Comparison of ENCODE assay signal across 8 cellular contexts in the genomic region with DNA sequence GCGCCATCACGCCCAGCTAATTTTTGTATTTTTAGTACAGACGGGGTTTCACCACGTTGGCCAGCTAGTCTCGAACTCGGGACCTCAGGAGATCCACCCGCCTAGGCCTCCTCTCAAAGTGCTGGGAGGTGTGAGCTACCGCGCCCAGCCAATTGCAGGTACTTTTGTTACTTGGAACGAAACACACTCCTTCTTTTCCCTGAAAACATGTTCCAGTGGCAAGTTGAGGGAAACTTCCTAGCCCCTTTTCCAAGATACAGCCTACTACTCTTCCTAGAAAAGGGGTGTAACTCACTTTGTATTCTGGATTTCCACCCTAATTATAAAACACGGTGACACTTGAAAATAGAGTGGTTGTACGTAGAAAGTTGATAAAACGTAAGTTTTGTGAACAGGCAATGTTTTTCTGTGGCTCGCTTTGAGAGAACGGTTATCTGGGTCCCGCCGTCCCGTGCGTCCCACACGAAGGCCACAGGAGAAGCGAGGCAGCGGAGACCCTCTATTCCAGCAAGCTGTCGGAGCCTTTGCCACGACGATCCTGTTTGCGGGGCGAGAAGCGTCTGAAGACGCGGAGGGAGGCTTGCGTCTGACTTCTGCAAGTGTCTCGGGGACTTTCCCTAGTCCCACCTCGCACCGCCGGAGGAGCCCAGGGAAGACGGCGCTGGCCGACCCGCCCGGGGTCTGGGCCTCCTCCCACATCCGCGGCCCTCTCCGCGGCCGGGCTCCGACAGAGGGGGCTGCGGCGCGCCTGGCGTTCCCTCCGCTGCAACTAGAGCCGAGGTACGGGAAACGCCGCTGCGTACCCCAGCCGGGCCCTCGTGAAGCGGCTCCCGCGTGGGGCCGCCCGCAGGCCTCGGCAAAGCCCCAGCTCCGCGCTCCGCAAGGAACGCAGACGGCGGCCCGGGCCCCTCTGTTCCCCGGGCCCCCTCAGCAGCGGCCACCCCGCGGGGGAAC. TPM values are rescaled to one million over a fixed set of nuclear protein-coding genes. Genes with fewer than 3 reads are reported as not detected.
DNase-seq lines count a peak whose midpoint lies in the region; ATAC-seq and TF ChIP-seq lines count a peak whose summit lies in the region.

No MANE protein-coding gene starts in this region.

- H3K27me3 Mint-ChIP-seq in dendritic cell treated with granulocyte-macrophage colony-stimulating factor and Interleukin-4, amounts not matched to agents 40 ng/mL and 50 ng/mL, for 4 days = no peaks in the 10 kb centered on the region

- peak; percentile 14; the same call in 1 of the 2 replicates for TF ChIP-seq CTCF in BJ (IDR thresholded peaks at IDR 0.05; ENCODE audit: insufficient read depth, low read depth, low read length)

- CTCF ChIA-PET in BJ (lab: Yijun Ruan, JAX) = interaction anchor here (0.6 to 2.1 kb wide), 8 partner anchors 8 to 508 kb away, joined by 3 to 9 read pairs (median 4); no protein-coding TSS in a partner anchor

- peaks cover 12% of the 10 kb centered on the region for H3K36me3 Mint-ChIP-seq in dendritic cell treated with granulocyte-macrophage colony-stimulating factor and Interleukin-4, amounts not matched to agents 40 ng/mL and 50 ng/mL, for 4 days (ENCODE audit: low read depth)

- H3K36me3 ChIP-seq in BJ (ENCODE audit: control insufficient read depth, insufficient read depth, low read length) (no peaks in the 10 kb centered on the region), mucosa of rectum (ENCODE audit: control insufficient read depth in 2 of 2, insufficient read depth in 2 of 2, low read length in 2 of 2) (peaks cover 0 to 2% of the 10 kb centered on the region in 2 donors)

- H3K27me3 ChIP-seq in BJ (ENCODE audit: control insufficient read depth, insufficient read depth, low read length) (no peaks in the 10 kb centered on the region), mucosa of rectum (ENCODE audit: control insufficient read depth in 2 of 2, insufficient read depth in 2 of 2, low read length in 2 of 2) (no peaks in the 10 kb centered on the region)

- ATAC-seq in GM19397 (IDR thresholded peaks at IDR 0.05; ENCODE audit: unreplicated experiment) (peak; percentile 28), HG03520 (IDR thresholded peaks at IDR 0.05; ENCODE audit: unreplicated experiment) (peak; percentile 13)
- peak; percentile 17 to 23 for ATAC-seq in activated CD4-positive, CD25-positive, alpha-beta regulatory T cell treated with anti-CD3 and anti-CD28 coated beads, Interleukin-2, amount 50 U/mL, for 24 hours

- peak overlapping the region; percentile 77 for H3K27ac Mint-ChIP-seq in dendritic cell treated with granulocyte-macrophage colony-stimulating factor and Interleukin-4, amounts not matched to agents 40 ng/mL and 50 ng/mL, for 4 days

- POLR2A ChIA-PET in BJ (lab: Charles Lee) = no interaction called here

- H3K9me3 Mint-ChIP-seq in dendritic cell treated with granulocyte-macrophage colony-stimulating factor and Interleukin-4, amounts not matched to agents 40 ng/mL and 50 ng/mL, for 4 days = no peaks in the 10 kb centered on the region

- H3K4me3 Mint-ChIP-seq in dendritic cell treated with granulocyte-macrophage colony-stimulating factor and Interleukin-4, amounts not matched to agents 40 ng/mL and 50 ng/mL, for 4 days = peak overlapping the region; percentile 81

- DNase-seq in BJ (ENCODE audit: low read depth) (no peak), hippocampal formation (lab: John Stamatoyannopoulos, UW) (no peak)
- DNase-seq in stimulated activated CD8-positive, alpha-beta memory T cell treated with anti-CD3 and anti-CD28 coated beads, Interleukin-7, amount 100 ng/mL, for 4 hours (ENCODE audit: low read depth in 2 of 2) = peak; percentile 33 to 55

- H3K4me3 ChIP-seq in BJ (ENCODE audit: low read depth, low read length) (peak overlapping the region; percentile 67), mucosa of rectum (ENCODE audit: low read length in 2 of 2) (peak overlapping the region; percentile 76 to 81)

- H3K9me3 ChIP-seq in mucosa of rectum (ENCODE audit: control insufficient read depth in 2 of 2, low read length in 2 of 2) = no peaks in the 10 kb centered on the region

- peak overlapping the region; percentile 80 to 84 for H3K27ac ChIP-seq in mucosa of rectum (ENCODE audit: low read depth in 2 of 2, low read length in 2 of 2)

- intact Hi-C loops in dendritic cell treated with granulocyte-macrophage colony-stimulating factor and Interleukin-4, amounts not matched to agents 40 ng/mL and 50 ng/mL, for 4 days (cut with micrococcal nuclease) = loop anchor here (5.0 kb wide), 1 partner anchor 268 kb away; a partner anchor contains a TSS

- H3K4me1 ChIP-seq in mucosa of rectum (ENCODE audit: control insufficient read depth in 2 of 2, insufficient read depth in 2 of 2, low read length in 2 of 2) = peaks cover 20 to 30% of the 10 kb centered on the region in 2 donors

- H3K9ac ChIP-seq in mucosa of rectum (ENCODE audit: low read depth in 1 of 2, low read length in 2 of 2) = peak overlapping the region; percentile 68 to 84

- peaks cover 69% of the 10 kb centered on the region for H3K4me1 Mint-ChIP-seq in dendritic cell treated with granulocyte-macrophage colony-stimulating factor and Interleukin-4, amounts not matched to agents 40 ng/mL and 50 ng/mL, for 4 days (ENCODE audit: low read depth)

RNA-seq across cellular contexts. Expression of a gene that starts 0.7 kb away (rescaled TPM):
- 13.3 and 16.6 TPM in 2 replicates for polyA plus RNA-seq in BJ (2011; rRNA removed)
- polyA minus RNA-seq in BJ (2011; rRNA and poly(A)+ RNA removed) = 8.7 and 10.7 TPM in 2 replicates

RNA-seq across cellular contexts. Expression of a gene that starts 34.5 kb away (rescaled TPM):
- 4.5 and 5.9 TPM in 2 replicates for polyA plus RNA-seq in BJ (2011; rRNA removed)
- polyA minus RNA-seq in BJ (2011; rRNA and poly(A)+ RNA removed) = 2.6 and 4.0 TPM in 2 replicates

RNA-seq across cellular contexts. Expression of a gene that starts 42.0 kb away (rescaled TPM):
- polyA plus RNA-seq in BJ (2011; rRNA removed) = 6.5 and 6.6 TPM in 2 replicates
- 21.9 and 25.9 TPM in 2 replicates for polyA minus RNA-seq in BJ (2011; rRNA and poly(A)+ RNA removed)

RNA-seq across cellular contexts. Expression of a gene that starts 45.1 kb away (rescaled TPM):
- polyA plus RNA-seq in BJ (2011; rRNA removed) = 0.06 and 0.13 TPM in 2 replicates
- polyA minus RNA-seq in BJ (2011; rRNA and poly(A)+ RNA removed) = not detected in 2 replicates

Comparison
In these comparisons a context has a peak if more than half of its experiments do, and no peak if none do; other contexts are left out.
1. DNase-seq: peak in stimulated activated CD8-positive, alpha-beta memory T cell treated with anti-CD3 and anti-CD28 coated beads, Interleukin-7, amount 100 ng/mL, for 4 hours (2 of 2); none in BJ (single experiment) and hippocampal formation (0 of 2).
2. Peak in every context shown above with its lines, with median percentiles within 50 percentile points of each other: ATAC-seq.